Comparison of ENCODE assay signal across 30 cellular contexts in the genomic region with DNA sequence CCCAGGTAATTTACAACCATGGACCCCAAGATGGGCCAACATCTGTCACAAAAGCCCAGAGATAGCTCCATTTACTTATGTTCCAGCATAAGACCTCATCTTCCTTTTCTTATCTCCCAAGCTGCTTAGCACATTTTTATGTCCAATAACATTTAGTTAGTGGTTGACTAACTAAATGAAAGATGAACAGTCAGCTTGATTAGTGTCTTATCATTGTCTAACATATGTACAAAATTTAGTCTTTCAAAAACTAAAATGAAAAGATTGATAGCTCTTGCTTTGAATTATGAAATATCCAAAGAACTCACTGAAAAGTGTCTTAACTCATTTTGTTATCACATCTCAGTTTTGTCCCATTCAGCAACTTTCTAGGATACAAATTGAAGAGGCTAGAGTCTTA.
"Had no signal": no experiment of that assay in that cellular context is flagged by ENCODE, and none has a peak within 500 bp of the region (broad histone marks: within the 10 kb centered on the region; RNA-seq: fewer than 3 reads in every experiment).

No MANE protein-coding gene starts in this region.

- FAIRE-seq: colon, endothelial cell of umbilical vein, frontal cortex, pancreas had no signal

- H3K27me3 ChIP-seq: brain microvascular endothelial cell, hepatocyte, pancreas, right atrium auricular region, upper lobe of left lung had no signal

- H3K4me3 ChIP-seq: dorsolateral prefrontal cortex, hepatocyte, left lung, lung, pancreas, psoas muscle, right atrium auricular region, upper lobe of left lung had no signal

- H3K4me1 ChIP-seq: psoas muscle, upper lobe of left lung had no signal

- H3K79me2 ChIP-seq: hepatocyte had no signal

- ATAC-seq: activated CD8-positive, alpha-beta T cell treated with anti-CD3 and anti-CD28 coated beads, Interleukin-2, amount 10 ng/mL, durations not matched to agents 7 days and 5 days; activated naive CD4-positive, alpha-beta T cell treated with anti-CD3 and anti-CD28 coated beads, Interleukin-2, amount 50 U/mL, for 72 hours; effector memory CD8-positive, alpha-beta T cell; esophagus mucosa; left lung; psoas muscle; stimulated activated naive B cell treated with anti-CD40 and anti-IgM and Interleukin-4, amounts not matched to agents 10 μg/mL and 1 μg/mL and 100 μg/mL, for 72 hours; T-helper 17 cell had no signal

- H3K9me3 ChIP-seq: neutrophil, pancreas, upper lobe of left lung had no signal

- H2AFZ ChIP-seq: hepatocyte had no signal

- H3K36me3 ChIP-seq: brain microvascular endothelial cell, left lung, neutrophil, pancreas, right atrium auricular region, upper lobe of left lung, WERI-Rb-1 had no signal

- H3K27ac ChIP-seq: brain microvascular endothelial cell, dorsolateral prefrontal cortex, hepatocyte, left lung, neutrophil, pancreas, psoas muscle, right atrium auricular region, upper lobe of left lung, WERI-Rb-1 had no signal

- DNase-seq: activated CD4-positive, alpha-beta T cell treated with anti-CD3 and anti-CD28 coated beads, Interleukin-2, amount 10 ng/mL, durations not matched to agents 7 days and 5 days; activated CD4-positive, CD25-positive, alpha-beta regulatory T cell treated with anti-CD3 and anti-CD28 coated beads, Interleukin-2, amount 50 U/mL, for 72 hours; activated CD8-positive, alpha-beta T cell treated with anti-CD3 and anti-CD28 coated beads, Interleukin-2, amount 10 ng/mL, durations not matched to agents 7 days and 5 days; activated gamma-delta T cell treated with Interleukin-2 at 50 U/mL for 16 hours; aorta; dorsolateral prefrontal cortex; effector memory CD8-positive, alpha-beta T cell; glutamatergic neuron; immature natural killer cell; kidney glomerular epithelial cell; left lung; pancreas; psoas muscle; stimulated activated CD4-positive, alpha-beta T cell treated with anti-CD3 and anti-CD28 coated beads, Interleukin-15, amount 100 ng/mL, for 24 hours; stimulated activated CD8-positive, alpha-beta memory T cell treated with anti-CD3 and anti-CD28 coated beads, Interleukin-4, amount 100 ng/mL, for 48 hours; stimulated activated naive B cell treated with anti-CD40 and anti-IgM and Interleukin-4, amounts not matched to agents 10 μg/mL and 1 μg/mL and 100 μg/mL, for 72 hours; SW 1271; T-helper 17 cell; upper lobe of left lung; WERI-Rb-1 had no signal
